11 cellular contexts compared by ENCODE assay signal in the genomic region with DNA sequence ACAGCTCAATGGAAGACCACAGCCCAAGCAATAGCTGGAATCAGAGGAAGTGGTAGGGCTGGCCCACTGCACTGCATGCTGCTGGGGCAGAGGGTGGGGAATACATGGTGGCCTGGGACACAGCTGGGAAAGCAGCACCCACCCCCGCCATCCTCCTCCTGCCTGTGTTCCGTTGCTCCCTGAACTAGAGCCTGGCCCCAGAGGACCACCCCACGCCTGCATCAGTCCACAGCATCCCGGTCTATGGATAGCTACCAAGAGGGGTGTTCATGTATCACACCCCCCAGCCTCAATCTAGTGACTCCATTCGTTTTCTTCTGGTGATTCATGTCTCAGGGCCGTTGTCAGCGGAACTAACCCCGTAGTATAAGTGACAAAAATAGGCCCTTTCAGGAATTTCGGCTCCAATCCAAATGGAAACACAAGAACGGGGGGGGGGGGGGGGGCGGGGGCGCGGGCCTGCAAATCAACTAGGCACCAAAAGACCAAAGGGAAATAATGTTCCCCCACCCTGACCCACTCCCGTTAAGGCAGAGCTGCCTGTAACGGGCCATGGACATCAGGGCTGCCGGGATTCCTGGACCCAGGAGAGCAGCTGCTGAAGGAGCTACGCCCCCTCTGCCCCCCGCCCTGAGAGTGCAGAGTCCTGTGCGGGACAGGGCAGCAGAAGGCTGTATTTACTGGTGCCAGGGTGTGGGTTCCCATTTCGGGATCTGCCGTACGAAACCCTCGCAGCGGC. TPM values are rescaled to one million over a fixed set of nuclear protein-coding genes. Genes with fewer than 3 reads are reported as not detected.
A peak's percentile ranks its signal among the peaks of the same experiment; 100 is the strongest.
DNase-seq lines count a peak whose midpoint lies in the region; ATAC-seq and TF ChIP-seq lines count a peak whose summit lies in the region.
"Had no signal": no experiment of that assay in that cellular context is flagged by ENCODE, and none has a peak within 500 bp of the region (broad histone marks: within the 10 kb centered on the region; RNA-seq: fewer than 3 reads in every experiment).

No MANE protein-coding gene starts in this region.

- POLR2A ChIA-PET in naive thymus-derived CD8-positive, alpha-beta T cell (lab: Charles Lee), result no interaction called here

- DNase-seq in A172 (ENCODE audit: low spot score), result peak; percentile 67
- DNase-seq in RPMI7951 (ENCODE audit: low read depth), result peak; percentile 84
- DNase-seq in fibroblast of gingiva (ENCODE audit: low read depth), result peak; percentile 62
- DNase-seq in non-pigmented ciliary epithelial cell (ENCODE audit: low read depth), result peak; percentile 44
- DNase-seq in BE2C, result no peak
- DNase-seq in naive thymus-derived CD8-positive, alpha-beta T cell, result no peak
- DNase-seq: NCI-H510A had no signal

- H3K27ac Mint-ChIP-seq in naive thymus-derived CD8-positive, alpha-beta T cell, result peak overlapping the region in 2 of 10 donors; percentile 76 to 77

- no peaks in the 10 kb centered on the region for H3K4me1 ChIP-seq in BE2C

- H3K4me3 Mint-ChIP-seq in naive thymus-derived CD8-positive, alpha-beta T cell, result no peak overlapping the region
- H3K4me3 Mint-ChIP-seq: WTC11 had no signal

- H3K36me3 Mint-ChIP-seq in naive thymus-derived CD8-positive, alpha-beta T cell, result peaks cover 0 to 81% (median 9%) of the 10 kb centered on the region in 3 donors

- H3K27me3 ChIP-seq in BE2C, result no peaks in the 10 kb centered on the region
- H3K27me3 ChIP-seq: neutrophil had no signal

- no peaks in the 10 kb centered on the region for H3K27me3 Mint-ChIP-seq in naive thymus-derived CD8-positive, alpha-beta T cell

- H3K9me3 Mint-ChIP-seq in naive thymus-derived CD8-positive, alpha-beta T cell, result no peaks in the 10 kb centered on the region
- H3K9me3 Mint-ChIP-seq: WTC11 had no signal

- TF ChIP-seq CTCF in BE2C (IDR thresholded peaks at IDR 0.05; ENCODE audit: low read depth, low read length), result no peak

- peaks cover 1 to 10% (median 6%) of the 10 kb centered on the region in 4 donors for H3K4me1 Mint-ChIP-seq in naive thymus-derived CD8-positive, alpha-beta T cell

- H3K36me3 ChIP-seq in BE2C, result peaks cover 89% of the 10 kb centered on the region

- no peak overlapping the region for H3K4me3 ChIP-seq in BE2C (ENCODE audit: low read depth, low read length)

- H3K9me3 ChIP-seq in BE2C, result no peaks in the 10 kb centered on the region
- H3K9me3 ChIP-seq: neutrophil had no signal

- ATAC-seq in HG02885 (IDR thresholded peaks at IDR 0.05; ENCODE audit: poor library complexity, unreplicated experiment) (no peak), HG02884 (IDR thresholded peaks at IDR 0.05; ENCODE audit: unreplicated experiment) (no peak)
- no peak for ATAC-seq in naive thymus-derived CD8-positive, alpha-beta T cell

RNA-seq across cellular contexts. Expression of a gene that starts 18.9 kb away (rescaled TPM):
- total RNA-seq in A172 (2014; rRNA removed; shearing (Covaris generic)), result not detected in 2 replicates
- total RNA-seq in RPMI7951 (2014; rRNA removed; shearing (Covaris generic)), result not detected in 2 replicates
- polyA plus RNA-seq in BE2C (2012; ENCODE audit: insufficient read depth, insufficient read length, low read depth), result not detected
- total RNA-seq in naive thymus-derived CD8-positive, alpha-beta T cell, result under 1 TPM in 1 of 2 experiments, not detected in 1; 0.65 TPM
- polyA plus RNA-seq in naive thymus-derived CD8-positive, alpha-beta T cell, result not detected

RNA-seq across cellular contexts. Expression of a gene that starts 50.4 kb away (rescaled TPM):
- 16.1 and 18.6 TPM in 2 replicates for total RNA-seq in A172 (2014; rRNA removed; shearing (Covaris generic))
- 0.60 and 0.68 TPM in 2 replicates for total RNA-seq in RPMI7951 (2014; rRNA removed; shearing (Covaris generic))
- 0.36 TPM for polyA plus RNA-seq in BE2C (2012; ENCODE audit: insufficient read depth, insufficient read length, low read depth)
- total RNA-seq in naive thymus-derived CD8-positive, alpha-beta T cell, result under 1 TPM in 1 of 2 experiments, not detected in 1; 0.05 TPM
- not detected for polyA plus RNA-seq in naive thymus-derived CD8-positive, alpha-beta T cell

Comparison
In these comparisons a context has a peak if more than half of its experiments do, and no peak if none do; other contexts are left out.
1. DNase-seq: peak in A172 (single experiment), RPMI7951 (single experiment), fibroblast of gingiva (single experiment) and non-pigmented ciliary epithelial cell (single experiment); none in BE2C (single experiment) and naive thymus-derived CD8-positive, alpha-beta T cell (0 of 10).
2. RNA of a gene that starts 50.4 kb away (total RNA-seq): 16.1 to 18.6 TPM in A172; 0.60 to 0.68 TPM in RPMI7951 and 0.05 TPM in naive thymus-derived CD8-positive, alpha-beta T cell; every median in the first group is over 10 times any median in the second.